7 cellular contexts compared by ENCODE assay signal in the genomic region with DNA sequence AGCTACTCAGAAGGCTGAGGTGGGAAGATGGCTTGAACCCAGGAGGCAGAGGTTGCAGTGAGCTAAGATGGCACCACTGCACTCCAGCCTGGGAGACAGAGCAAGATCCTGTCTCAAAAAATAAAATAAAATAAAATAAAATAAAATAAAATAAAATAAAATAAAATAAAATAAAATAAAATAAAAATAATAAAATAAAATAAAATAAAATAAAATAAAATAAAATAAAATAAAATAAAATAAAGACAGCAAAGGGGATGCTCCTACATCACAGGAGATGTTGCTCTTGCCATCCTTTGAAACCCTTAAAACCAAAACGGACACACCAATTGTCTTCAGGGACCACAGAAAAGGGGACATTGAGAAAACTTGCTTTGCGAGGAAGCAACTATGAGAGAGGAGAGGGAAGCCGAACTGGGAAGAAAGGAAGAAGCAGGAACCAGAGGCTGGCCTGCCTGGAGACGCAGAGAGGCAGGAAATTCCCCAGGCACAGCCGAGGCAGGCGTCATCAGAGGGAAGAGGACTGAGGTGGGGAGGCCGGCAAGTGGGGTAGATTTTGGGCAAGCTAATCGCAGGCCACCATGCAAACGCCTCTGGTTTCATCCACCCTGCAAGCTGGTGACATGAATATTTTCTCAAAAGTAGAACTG.
A peak's percentile ranks its signal among the peaks of the same experiment; 100 is the strongest.
DNase-seq lines count a peak whose midpoint lies in the region; ATAC-seq, FAIRE-seq and TF ChIP-seq lines count a peak whose summit lies in the region.
"Not testable (repeated sequence)": the region's sequence is repeated elsewhere in the genome, so short reads cannot be mapped to it uniquely, and the experiment has no call there.

No MANE protein-coding gene starts in this region.

- peak; percentile 61 for ATAC-seq in GM23338

- DNase-seq in GM23338 (ENCODE audit: low spot score); astrocyte (ENCODE audit: low read depth); mesothelial cell of epicardium (ENCODE audit: low spot score in 2 of 2, unreplicated experiment in 2 of 2); neuronal stem cell (ENCODE audit: low spot score): not testable (repeated sequence)
- DNase-seq in endothelial cell (ENCODE audit: low spot score) = peak; percentile 5

- not testable (repeated sequence) for H3K79me1 ChIP-seq in neuronal stem cell (ENCODE audit: low read depth, low read length)

- H3K23ac ChIP-seq in neuronal stem cell (ENCODE audit: low read depth, low read length, poor library complexity) = not testable (repeated sequence)

- TF ChIP-seq CTCF in GM23338 (conservative IDR thresholded peaks at IDR 0.05; ENCODE audit: low read depth in 2 of 2); astrocyte (IDR thresholded peaks at IDR 0.05; ENCODE audit: insufficient read depth, low read depth, low read length); endothelial cell (IDR thresholded peaks at IDR 0.05; ENCODE audit: unreplicated experiment); mesothelial cell of epicardium (IDR thresholded peaks at IDR 0.05; ENCODE audit: unreplicated experiment): not testable (repeated sequence)

- not testable (repeated sequence) for H2BK5ac ChIP-seq in neuronal stem cell (ENCODE audit: low read length)

- not testable (repeated sequence) for H2AK5ac ChIP-seq in neuronal stem cell (ENCODE audit: low read depth, low read length)

- H3K4ac ChIP-seq in neuronal stem cell (ENCODE audit: low read length) = not testable (repeated sequence)

- not testable (repeated sequence) for H4K91ac ChIP-seq in neuronal stem cell (ENCODE audit: low read depth, low read length, poor library complexity)

- not testable (repeated sequence) for H2AFZ ChIP-seq in GM23338
- H2AFZ ChIP-seq in astrocyte (ENCODE audit: low read depth, low read length) = peak overlapping the region; percentile 63
- peak overlapping the region; percentile 84 for H2AFZ ChIP-seq in neuronal stem cell (ENCODE audit: low read length)

- H3K27ac ChIP-seq in GM23338 (ENCODE audit: low read depth); astrocyte (ENCODE audit: low read depth, low read length): not testable (repeated sequence)
- H3K27ac ChIP-seq in HUES64 (ENCODE audit: low read depth, low read length) (peak overlapping the region; percentile 45; the same call in 1 of the 2 replicates), iPS-18a (ENCODE audit: low read length) (peak overlapping the region; percentile 63), neuronal stem cell (replicated peaks; ENCODE audit: low read length) (peak overlapping the region; percentile 19)

- not testable (repeated sequence) for H3K9me3 ChIP-seq in HUES64 (ENCODE audit: insufficient read depth, low read depth, low read length); astrocyte (ENCODE audit: insufficient read depth, low read depth, low read length); iPS-18a (ENCODE audit: control insufficient read depth, low read depth, low read length); neuronal stem cell (replicated peaks in 1 of 2; ENCODE audit: control insufficient read depth in 2 of 2, insufficient read depth in 1 of 2, low read depth in 1 of 2, low read length in 2 of 2)

- FAIRE-seq in astrocyte (lab: Jason Lieb, UNC) = not testable (repeated sequence)

- not testable (repeated sequence) for H4K8ac ChIP-seq in neuronal stem cell (ENCODE audit: low read depth, low read length)

- H3K14ac ChIP-seq in neuronal stem cell (ENCODE audit: low read length) = not testable (repeated sequence)

- H4K20me1 ChIP-seq in GM23338 (replicated peaks; ENCODE audit: insufficient read depth); astrocyte (ENCODE audit: insufficient read depth, low read length): not testable (repeated sequence)

- not testable (repeated sequence) for H2BK120ac ChIP-seq in neuronal stem cell (ENCODE audit: low read depth, low read length)

- H3K4me1 ChIP-seq in GM23338 (ENCODE audit: insufficient read depth); HUES64 (ENCODE audit: insufficient read depth, low read length); astrocyte (ENCODE audit: insufficient read depth, low read length); neuronal stem cell (ENCODE audit: control insufficient read depth in 2 of 2, insufficient read depth in 1 of 2, low read depth in 1 of 2, low read length in 2 of 2): not testable (repeated sequence)
- peaks cover 11% of the 10 kb centered on the region for H3K4me1 ChIP-seq in iPS-18a (ENCODE audit: control insufficient read depth, low read depth, low read length)

- not testable (repeated sequence) for H3K9me2 ChIP-seq in GM23338 (ENCODE audit: insufficient read depth)

- not testable (repeated sequence) for H3F3A ChIP-seq in GM23338 (replicated peaks; ENCODE audit: low read depth)

- H3K4me3 ChIP-seq in GM23338; HUES64 (ENCODE audit: low read length); astrocyte (ENCODE audit: insufficient read depth, low read depth, low read length); iPS-18a (ENCODE audit: low read length); neuronal stem cell (ENCODE audit: low read length in 2 of 2): not testable (repeated sequence)

- 49% methylated on average over 9 of the region's 9 CpGs for WGBS in HUES64
- no CpG with 5 or more reads among the region's 9 CpGs for WGBS in neuronal stem cell (ENCODE audit: extremely low coverage in 2 of 2, insufficient read length in 2 of 2, insufficient replicate concordance in 1 of 2), 2 donors

- H3K9ac ChIP-seq in HUES64 (ENCODE audit: low read depth, low read length); astrocyte (ENCODE audit: low read length); iPS-18a (ENCODE audit: low read length); neuronal stem cell (ENCODE audit: low read depth, low read length, poor library complexity): not testable (repeated sequence)

- not testable (repeated sequence) for H3K4me3 Mint-ChIP-seq in GM23338; astrocyte (ENCODE audit: unreplicated experiment); endothelial cell (ENCODE audit: unreplicated experiment); mesothelial cell of epicardium

- H2BK15ac ChIP-seq in neuronal stem cell (ENCODE audit: low read length) = not testable (repeated sequence)

- H3K27me3 ChIP-seq in GM23338 (ENCODE audit: insufficient read depth); HUES64 (ENCODE audit: insufficient read depth, low read length); astrocyte (ENCODE audit: insufficient read depth, low read length); iPS-18a (ENCODE audit: control insufficient read depth, insufficient read depth, low read length); neuronal stem cell (ENCODE audit: control insufficient read depth in 3 of 3, insufficient read depth in 3 of 3, low read depth in 1 of 3, low read length in 3 of 3): not testable (repeated sequence)

- not testable (repeated sequence) for H3K27me3 Mint-ChIP-seq in GM23338 (ENCODE audit: insufficient read depth, low read depth, poor library complexity); astrocyte (ENCODE audit: low read depth, unreplicated experiment); endothelial cell (ENCODE audit: unreplicated experiment); mesothelial cell of epicardium (ENCODE audit: low read depth)

- H2BK12ac ChIP-seq in neuronal stem cell (ENCODE audit: low read length) = not testable (repeated sequence)

- H3K27ac Mint-ChIP-seq in GM23338 = peak overlapping the region; percentile 84; the same call in 1 of the 2 replicates
- not testable (repeated sequence) for H3K27ac Mint-ChIP-seq in astrocyte (ENCODE audit: unreplicated experiment)
- peak overlapping the region; percentile 61 for H3K27ac Mint-ChIP-seq in endothelial cell (ENCODE audit: unreplicated experiment)
- peak overlapping the region; percentile 24 for H3K27ac Mint-ChIP-seq in mesothelial cell of epicardium

- H3K4me2 ChIP-seq in GM23338 = 0 out of 2 replicates have a peak overlapping the region, but pooled peaks have one; percentile 48
- H3K4me2 ChIP-seq in astrocyte (ENCODE audit: low read length); neuronal stem cell (ENCODE audit: insufficient read depth, low read length, poor library complexity, severe bottlenecking): not testable (repeated sequence)

- peak overlapping the region; percentile 72 for H3K18ac ChIP-seq in neuronal stem cell (ENCODE audit: low read length)

- not testable (repeated sequence) for H3K4me1 Mint-ChIP-seq in GM23338; astrocyte (ENCODE audit: low read depth, unreplicated experiment); endothelial cell (ENCODE audit: unreplicated experiment); mesothelial cell of epicardium

- not testable (repeated sequence) for H3K9me3 Mint-ChIP-seq in GM23338; astrocyte (ENCODE audit: unreplicated experiment); endothelial cell (ENCODE audit: unreplicated experiment); mesothelial cell of epicardium

- not testable (repeated sequence) for H3K36me3 Mint-ChIP-seq in GM23338 (ENCODE audit: low read depth); astrocyte (ENCODE audit: low read depth, unreplicated experiment); endothelial cell (ENCODE audit: low read depth, unreplicated experiment); mesothelial cell of epicardium

- H3K36me3 ChIP-seq in GM23338 (ENCODE audit: insufficient read depth); HUES64 (ENCODE audit: insufficient read depth, low read length); astrocyte (ENCODE audit: insufficient read depth, low read length); iPS-18a (ENCODE audit: control insufficient read depth, low read depth, low read length); neuronal stem cell (replicated peaks in 1 of 2; ENCODE audit: control insufficient read depth in 2 of 2, insufficient read depth in 2 of 2, low read length in 2 of 2): not testable (repeated sequence)

- not testable (repeated sequence) for H3K79me2 ChIP-seq in GM23338 (replicated peaks; ENCODE audit: insufficient read depth); astrocyte (ENCODE audit: insufficient read depth, low read length)
